Comparison of ENCODE assay signal across 11 cellular contexts in genomic region chr16:84746875-84747274, GRCh38. TPM values are rescaled to one million over a fixed set of nuclear protein-coding genes. Genes with fewer than 3 reads are reported as not detected.
A peak's percentile ranks its signal among the peaks of the same experiment; 100 is the strongest.
DNase-seq lines count a peak whose midpoint lies in the region; ATAC-seq and TF ChIP-seq lines count a peak whose summit lies in the region.
"Had no signal": no experiment of that assay in that cellular context is flagged by ENCODE, and none has a peak within 500 bp of the region (broad histone marks: within the 10 kb centered on the region; RNA-seq: fewer than 3 reads in every experiment).

No MANE protein-coding gene starts in this region.

- no peak overlapping the region for H3K9ac ChIP-seq in IMR-90 (ENCODE audit: low read depth, low read length)

- peaks cover 87% of the 10 kb centered on the region for H3K79me2 ChIP-seq in osteoblast (ENCODE audit: insufficient read depth, low read length)

- no peak overlapping the region for H2BK20ac ChIP-seq in IMR-90 (ENCODE audit: low read depth, low read length)

- in situ Hi-C loops in IMR-90 (cut with MboI; ENCODE audit: low sequenced_read_pairs) = no loop called here
- in situ Hi-C loops in brain microvascular endothelial cell (cut with HindIII; ENCODE audit: low pct_ligation_motif_present, low sequenced_read_pairs) = loop anchor here (25.0 kb wide), 1 partner anchor 135 kb away; the partner anchor contains the start of gene COTL1

- H2AK9ac ChIP-seq in IMR-90 (replicated peaks; ENCODE audit: low read depth, low read length, poor library complexity) = no peak overlapping the region

- H3K79me1 ChIP-seq in IMR-90 (ENCODE audit: low read depth in 1 of 2, low read length in 2 of 2) = peaks cover 39 to 75% of the 10 kb centered on the region in 2 experiments

- ATAC-seq in IMR-90 (ENCODE audit: low read depth) = no peak

- H4K8ac ChIP-seq in IMR-90 (ENCODE audit: low read depth in 2 of 2, low read length in 2 of 2) = no peak overlapping the region

- H2BK5ac ChIP-seq in IMR-90 (ENCODE audit: low read depth, low read length, poor library complexity, severe bottlenecking) = no peak overlapping the region

- H3K27me3 Mint-ChIP-seq in Caco-2 (ENCODE audit: insufficient read depth, unreplicated experiment) = no peaks in the 10 kb centered on the region

- peak; percentile 65 to 69 for TF ChIP-seq CTCF in Caco-2 (IDR thresholded peaks at IDR 0.05; ENCODE audit: insufficient read depth in 1 of 2, low read depth in 1 of 2, low read length in 1 of 2, severe bottlenecking in 1 of 2, unreplicated experiment in 1 of 2)
- TF ChIP-seq CTCF in IMR-90 (conservative IDR thresholded peaks at IDR 0.05; ENCODE audit: low read depth, low read length) = peak; percentile 20; the same call in 1 of the 2 replicates
- peak; percentile 68 for TF ChIP-seq CTCF in brain microvascular endothelial cell (IDR thresholded peaks at IDR 0.05; ENCODE audit: low read depth, low read length, missing control alignments)
- peak; percentile 45 for TF ChIP-seq CTCF in osteoblast (IDR thresholded peaks at IDR 0.05; ENCODE audit: extremely low read depth, low read depth, low read length)
- TF ChIP-seq CTCF in GM10266 (IDR thresholded peaks at IDR 0.05; ENCODE audit: control insufficient read depth, insufficient read depth, low read depth, missing control alignments) = no peak

- no peak for TF ChIP-seq RAD21 in IMR-90 (IDR thresholded peaks at IDR 0.05; ENCODE audit: low read length)

- WGBS in IMR-90 (ENCODE audit: extremely low coverage in 2 of 2, insufficient read length in 1 of 2), 2 experiments = 100% methylated on average over 11 of the region's 11 CpGs; no CpG with 5 or more reads in 1 of the 2 experiments

- H3K4me1 ChIP-seq in Caco-2 (no peaks in the 10 kb centered on the region), IMR-90 (ENCODE audit: control insufficient read depth, insufficient read depth, low read length) (peaks cover 11% of the 10 kb centered on the region), osteoblast (ENCODE audit: insufficient read depth, low read length) (peaks cover 11% of the 10 kb centered on the region)

- BruUV-seq in Caco-2 (replicated peaks; lab: Mats Ljungman, UMichigan) (no TSS peak), IMR-90 (replicated peaks; lab: Mats Ljungman, UMichigan) (no TSS peak)

- H3K9me3 ChIP-seq in Caco-2 (no peaks in the 10 kb centered on the region), IMR-90 (ENCODE audit: control insufficient read depth, insufficient read depth, low read length) (no peaks in the 10 kb centered on the region), osteoblast (ENCODE audit: low read depth, low read length) (no peaks in the 10 kb centered on the region)
- H3K9me3 ChIP-seq: vagina had no signal

- no peak for TF ChIP-seq POLR2A in IMR-90 (IDR thresholded peaks at IDR 0.05; ENCODE audit: low read depth, low read length)

- no peak overlapping the region for H4K5ac ChIP-seq in IMR-90 (ENCODE audit: low read depth, low read length)

- no peak overlapping the region for H3K27ac Mint-ChIP-seq in Caco-2 (ENCODE audit: unreplicated experiment)

- dilution Hi-C loops in IMR-90 (cut with HindIII; ENCODE audit: low sequenced_read_pairs, unreplicated experiment) = no loop called here

- no peaks in the 10 kb centered on the region for H3K9me3 Mint-ChIP-seq in Caco-2 (ENCODE audit: unreplicated experiment)

- CTCF ChIA-PET in Caco-2 (lab: Charles Lee) = interaction anchor here (0.6 to 1.3 kb wide), 2 partner anchors 8 to 584 kb away, joined by 3 to 8 read pairs; no protein-coding TSS in a partner anchor
- CTCF ChIA-PET in IMR-90 (lab: Yijun Ruan, JAX) = no interaction called here
- CTCF ChIA-PET in HEK293T (lab: Yijun Ruan, JAX) = interaction anchor here (0.6 to 2.8 kb wide), 4 partner anchors 8 to 224 kb away, joined by 3 to 25 read pairs (median 4); no protein-coding TSS in a partner anchor

- H3K4me3 Mint-ChIP-seq in Caco-2 (ENCODE audit: unreplicated experiment) = no peak overlapping the region

- H3K36me3 Mint-ChIP-seq in Caco-2 (ENCODE audit: insufficient read depth, unreplicated experiment) = peaks cover 69% of the 10 kb centered on the region

- H2AK5ac ChIP-seq in IMR-90 (ENCODE audit: low read depth, low read length) = peak overlapping the region; percentile 62; the same call in 1 of the 2 replicates

- no peak overlapping the region for H3K56ac ChIP-seq in IMR-90 (ENCODE audit: extremely low read depth, insufficient read depth, low read length)

- no peak overlapping the region for H3K4ac ChIP-seq in IMR-90 (ENCODE audit: low read depth, low read length)

- H3K4me2 ChIP-seq in IMR-90 (ENCODE audit: low read depth, low read length) = no peak overlapping the region
- no peak overlapping the region for H3K4me2 ChIP-seq in osteoblast (ENCODE audit: insufficient read depth, low read length)

- H3K14ac ChIP-seq in IMR-90 (replicated peaks; ENCODE audit: low read depth, low read length) = no peak overlapping the region

- no peaks in the 10 kb centered on the region for H3K4me1 Mint-ChIP-seq in Caco-2 (ENCODE audit: low read depth, unreplicated experiment)

- POLR2A ChIA-PET in Caco-2 (lab: Charles Lee) = no interaction called here
- POLR2A ChIA-PET in IMR-90 (lab: Charles Lee; ENCODE audit: unreplicated experiment) = no interaction called here
- POLR2A ChIA-PET in HEK293T (lab: Yijun Ruan, JAX) = interaction anchor here (0.6 to 0.8 kb wide), 2 partner anchors 15 to 88 kb away, joined by 3 to 5 read pairs; no protein-coding TSS in a partner anchor

- no peak overlapping the region for H3K4me3 ChIP-seq in Caco-2 (ENCODE audit: low read depth, low read length)
- H3K4me3 ChIP-seq in IMR-90 (ENCODE audit: insufficient read depth, low read depth, low read length) = no peak overlapping the region
- H3K4me3 ChIP-seq in brain microvascular endothelial cell (ENCODE audit: low read depth, low read length) = no peak overlapping the region
- no peak overlapping the region for H3K4me3 ChIP-seq in osteoblast (ENCODE audit: insufficient read depth, low read length)
- H3K4me3 ChIP-seq: skin epidermis, vagina had no signal

- H3K27me3 ChIP-seq in Caco-2 (replicated peaks; ENCODE audit: control insufficient read depth, insufficient read depth, low read length) (no peaks in the 10 kb centered on the region), IMR-90 (ENCODE audit: control insufficient read depth, insufficient read depth, low read length) (no peaks in the 10 kb centered on the region), brain microvascular endothelial cell (replicated peaks) (no peaks in the 10 kb centered on the region), osteoblast (ENCODE audit: insufficient read depth, low read length) (no peaks in the 10 kb centered on the region)
- H3K27me3 ChIP-seq: vagina had no signal

- no peak overlapping the region for H2BK120ac ChIP-seq in IMR-90 (ENCODE audit: low read depth, low read length)

- H4K20me1 ChIP-seq in IMR-90 (ENCODE audit: insufficient read depth, low read length) (peaks cover 36% of the 10 kb centered on the region), osteoblast (ENCODE audit: insufficient read depth, low read length) (peaks cover 8% of the 10 kb centered on the region)

- H3K23ac ChIP-seq in IMR-90 (ENCODE audit: low read depth, low read length) = no peak overlapping the region

- H3K36me3 ChIP-seq in Caco-2 (ENCODE audit: control insufficient read depth, insufficient read depth, low read length) (no peaks in the 10 kb centered on the region; the same call in none of the 2 replicates), IMR-90 (ENCODE audit: control insufficient read depth, insufficient read depth, low read length) (peaks cover 13% of the 10 kb centered on the region), brain microvascular endothelial cell (replicated peaks) (peaks cover 9% of the 10 kb centered on the region), osteoblast (ENCODE audit: insufficient read depth, low read length) (peaks cover 17% of the 10 kb centered on the region)

- DNase-seq in Caco-2 = peak in 1 of 2 experiments; percentile 44
- no peak for DNase-seq in IMR-90
- no peak for DNase-seq in brain microvascular endothelial cell
- DNase-seq in osteoblast (ENCODE audit: insufficient read length, low spot score, missing footprints) = no peak
- no peak for DNase-seq in HEK293T (ENCODE audit: extremely low spot score)
- DNase-seq in activated effector memory CD4-positive, alpha-beta T cell treated with Interleukin-2 at 50 U/mL for 16 hours = no peak
- DNase-seq in GM10266 (ENCODE audit: extremely low spot score) = no peak
- DNase-seq in amniotic stem cell (lab: John Stamatoyannopoulos, UW) = no peak
- DNase-seq: NCI-H146 had no signal

- H3K27ac ChIP-seq in IMR-90 (ENCODE audit: insufficient read depth, low read length) = no peak overlapping the region
- no peak overlapping the region for H3K27ac ChIP-seq in brain microvascular endothelial cell
- H3K27ac ChIP-seq in osteoblast (ENCODE audit: low read depth, low read length) = no peak overlapping the region
- H3K27ac ChIP-seq: skin epidermis, vagina had no signal

- H2AFZ ChIP-seq in IMR-90 (replicated peaks; ENCODE audit: low read length, poor library complexity) = no peak overlapping the region
- H2AFZ ChIP-seq in osteoblast (ENCODE audit: low read length) = no peak overlapping the region

- H3K9me1 ChIP-seq in IMR-90 (ENCODE audit: insufficient read depth, low read length) = peaks cover 22% of the 10 kb centered on the region

- no peak overlapping the region for H4K91ac ChIP-seq in IMR-90 (ENCODE audit: insufficient read depth, low read depth, low read length)

- no peak overlapping the region for H3K18ac ChIP-seq in IMR-90 (ENCODE audit: low read depth, low read length)

- H2BK15ac ChIP-seq in IMR-90 (ENCODE audit: low read depth, low read length) = no peak overlapping the region

- intact Hi-C loops in Caco-2 (cut with micrococcal nuclease; ENCODE audit: unreplicated experiment) (no loop called here), IMR-90 (cut with micrococcal nuclease) (no loop called here)

TF ChIP-seq in HEK293T, 16 proteins besides CTCF, POLR2A, EP300 and RAD21:
- no peak for TF ChIP-seq ARNT (IDR thresholded peaks at IDR 0.05)
- TF ChIP-seq L3MBTL2 (conservative IDR thresholded peaks at IDR 0.05) = no peak
- TF ChIP-seq BHLHE40 (IDR thresholded peaks at IDR 0.05; ENCODE audit: borderline replicate concordance) = no peak
- no peak for TF ChIP-seq NFRKB (IDR thresholded peaks at IDR 0.05)

RNA-seq across cellular contexts. Expression of gene USP10, which starts 47.1 kb away (rescaled TPM):
- total RNA-seq in Caco-2 (2022) (144 and 147 TPM in 2 replicates), IMR-90 (2012; rRNA removed) (54.3 and 61.9 TPM in 2 replicates), osteoblast (41.8 and 43.1 TPM in 2 replicates)
- 79.0 and 85.5 TPM in 2 replicates for polyA plus RNA-seq in IMR-90 (2012; rRNA removed)
- polyA plus RNA-seq in IMR-90 (2012; cell fraction: cytosol; rRNA removed) = 33.5 and 44.0 TPM in 2 replicates
- polyA plus RNA-seq in IMR-90 (2012; cell fraction: nucleus; rRNA removed; ENCODE audit: low replicate concordance) = 67.7 and 84.6 TPM in 2 replicates
